In genomic region chr4:163484906-163485305, GRCh38 we compare ENCODE assay signal across 8 cellular contexts. TPM values are rescaled to one million over a fixed set of nuclear protein-coding genes. Genes with fewer than 3 reads are reported as not detected.
A peak's percentile ranks its signal among the peaks of the same experiment; 100 is the strongest.
DNase-seq lines count a peak whose midpoint lies in the region; ATAC-seq and TF ChIP-seq lines count a peak whose summit lies in the region.

No MANE protein-coding gene starts in this region.

- H3K4me3 ChIP-seq in AG04449 (ENCODE audit: low read depth, low read length) (no peak overlapping the region), mammary epithelial cell (replicated peaks in 1 of 3; ENCODE audit: insufficient read depth in 1 of 3, low read depth in 2 of 3, low read length in 3 of 3) (no peak overlapping the region), left lung (no peak overlapping the region)

- TF ChIP-seq RAD21 in Ishikawa (IDR thresholded peaks at IDR 0.05; ENCODE audit: low read depth), result peak; percentile 61

- H3K36me3 ChIP-seq in mammary epithelial cell (ENCODE audit: insufficient read depth, low read length), result no peaks in the 10 kb centered on the region
- no peaks in the 10 kb centered on the region for H3K36me3 ChIP-seq in left lung

- no peak overlapping the region for H3K9ac ChIP-seq in mammary epithelial cell (ENCODE audit: insufficient read depth, low read length)

- POLR2A ChIA-PET in AG04449 (lab: Yijun Ruan, JAX), result no interaction called here

- H3K27me3 ChIP-seq in mammary epithelial cell (ENCODE audit: insufficient read depth, low read length), result no peaks in the 10 kb centered on the region
- H3K27me3 ChIP-seq in left lung, result no peaks in the 10 kb centered on the region

- ATAC-seq in left lung (peak; percentile 67), HG03039 (IDR thresholded peaks at IDR 0.05; ENCODE audit: unreplicated experiment) (no peak)

- no peak overlapping the region for H3K4me2 ChIP-seq in mammary epithelial cell (ENCODE audit: insufficient read depth, low read depth, low read length)

- H3K27ac ChIP-seq in mammary epithelial cell (ENCODE audit: insufficient read depth, low read depth, low read length) (no peak overlapping the region), left lung (no peak overlapping the region)

- no peak overlapping the region for H2AFZ ChIP-seq in mammary epithelial cell (ENCODE audit: low read depth, low read length)

- BruUV-seq in mammary epithelial cell (replicated peaks; lab: Mats Ljungman, UMichigan), result no TSS peak

- in situ Hi-C loops in GM13976 (cut with MboI; ENCODE audit: low sequenced_read_pairs, unreplicated experiment), result loop anchor here (10.0 kb wide), 1 partner anchor 50 kb away; no protein-coding TSS in a partner anchor
- in situ Hi-C loops in mammary epithelial cell (cut with MboI; ENCODE audit: low sequenced_read_pairs in 2 of 2), result loop anchor here in 1 of 2 donors (10.0 kb wide), 1 partner anchor 60 kb away; no protein-coding TSS in a partner anchor

- CTCF ChIA-PET in AG04449 (lab: Yijun Ruan, JAX) (interaction anchor here (1.1 to 5.1 kb wide), 10 partner anchors 9 to 1247 kb away, joined by 3 to 202 read pairs (median 5); no protein-coding TSS in a partner anchor), mammary epithelial cell (lab: Charles Lee; ENCODE audit: low non-redundant PET) (no interaction called here)

- no peaks in the 10 kb centered on the region for H4K20me1 ChIP-seq in mammary epithelial cell (ENCODE audit: insufficient read depth, low read length)

- no peaks in the 10 kb centered on the region for H3K4me1 ChIP-seq in mammary epithelial cell (ENCODE audit: insufficient read depth, low read length)
- H3K4me1 ChIP-seq in left lung, result peaks cover 0 to 8% of the 10 kb centered on the region in 2 donors

- intact Hi-C loops in mammary epithelial cell (cut with micrococcal nuclease), result loop anchor here (1.0 to 10.0 kb wide), 3 partner anchors 59 to 530 kb away; no protein-coding TSS in a partner anchor
- intact Hi-C loops in left lung (cut with DNase I), result loop anchor here in 1 of 2 donors (5.0 kb wide), 1 partner anchor 62 kb away; no protein-coding TSS in a partner anchor

- TF ChIP-seq CTCF in AG04449 (IDR thresholded peaks at IDR 0.05; ENCODE audit: insufficient read depth, low read length, missing control alignments) (peak; percentile 42), GM13976 (IDR thresholded peaks at IDR 0.05; ENCODE audit: borderline replicate concordance, control extremely low read depth, extremely low read depth, insufficient read depth, missing control alignments) (peak; percentile 59), mammary epithelial cell (conservative IDR thresholded peaks at IDR 0.05 in 1 of 2, IDR thresholded peaks at IDR 0.05 in 1 of 2; ENCODE audit: extremely low read depth in 1 of 2, insufficient read depth in 1 of 2, low read depth in 1 of 2, low read length in 2 of 2) (peak; percentile 50 to 54), left lung (IDR thresholded peaks at IDR 0.05) (peak; percentile 9 to 31)

- no peaks in the 10 kb centered on the region for H3K79me2 ChIP-seq in mammary epithelial cell (ENCODE audit: insufficient read depth, low read length)

- TF ChIP-seq EP300 in Ishikawa (IDR thresholded peaks at IDR 0.05; ENCODE audit: borderline replicate concordance), result no peak

- DNase-seq in AG04449 (ENCODE audit: low read depth, low spot score) (no peak), GM13976 (ENCODE audit: low spot score) (peak; percentile 41), T-helper 22 cell (ENCODE audit: low read depth) (peak; percentile 12), mammary epithelial cell (peak; percentile 8), left lung (no peak)
- DNase-seq in stimulated activated CD8-positive, alpha-beta memory T cell treated with anti-CD3 and anti-CD28 coated beads, Interleukin-4, amount 100 ng/mL, for 1 hour (ENCODE audit: low read depth in 2 of 2, low spot score in 1 of 2), result peak; percentile 30 to 37

- H3K9me3 ChIP-seq in mammary epithelial cell (replicated peaks; ENCODE audit: insufficient read depth, low read length) (no peaks in the 10 kb centered on the region), left lung (no peaks in the 10 kb centered on the region)

- dilution Hi-C loops in mammary epithelial cell (cut with HindIII; ENCODE audit: low sequenced_read_pairs), result no loop called here

- 3% methylated on average over 3 of the region's 4 CpGs for WGBS in mammary epithelial cell (ENCODE audit: low coverage, missing lambda C conversion rate)

TF ChIP-seq in Ishikawa, 13 proteins besides CTCF, POLR2A, EP300 and RAD21:
- no peak for TF ChIP-seq TAF1 (IDR thresholded peaks at IDR 0.05; ENCODE audit: low read depth)
- no peak for TF ChIP-seq TCF12 (IDR thresholded peaks at IDR 0.05; ENCODE audit: low read depth)
- TF ChIP-seq ZBTB7A (IDR thresholded peaks at IDR 0.05; ENCODE audit: low read depth), result no peak
- TF ChIP-seq CREB1 (IDR thresholded peaks at IDR 0.05; ENCODE audit: low read depth), result no peak
- no peak for TF ChIP-seq USF1 (IDR thresholded peaks at IDR 0.05)
- TF ChIP-seq MAX (IDR thresholded peaks at IDR 0.05), result no peak
- no peak for TF ChIP-seq REST (IDR thresholded peaks at IDR 0.05; ENCODE audit: low read depth)
- TF ChIP-seq NFIC (IDR thresholded peaks at IDR 0.05), result no peak
- TF ChIP-seq CEBPB (IDR thresholded peaks at IDR 0.05), result no peak
- no peak for TF ChIP-seq YY1 (IDR thresholded peaks at IDR 0.05; ENCODE audit: low read depth)
- no peak for TF ChIP-seq FOXM1 (IDR thresholded peaks at IDR 0.05; ENCODE audit: borderline replicate concordance, low read depth)
- TF ChIP-seq TEAD4 (IDR thresholded peaks at IDR 0.05), result no peak
- no peak for TF ChIP-seq EGR1 (IDR thresholded peaks at IDR 0.05)

RNA-seq across cellular contexts. Expression of gene TMA16, which starts 9.6 kb away (rescaled TPM):
- total RNA-seq in mammary epithelial cell (10 to 100 TPM; 24.0 to 43.9 TPM), left lung (10 to 100 TPM; 18.9 to 22.8 TPM)
- 17.3 TPM for polyA plus RNA-seq in mammary epithelial cell
- polyA minus RNA-seq in mammary epithelial cell, result 5.6 TPM

RNA-seq across cellular contexts. Expression of gene TKTL2, which starts 11.4 kb away (rescaled TPM):
- total RNA-seq in mammary epithelial cell, result not detected
- not detected for polyA plus RNA-seq in mammary epithelial cell
- polyA minus RNA-seq in mammary epithelial cell, result not detected
- total RNA-seq in left lung, result not detected

Comparison
In these comparisons a context has a peak if more than half of its experiments do, and no peak if none do; other contexts are left out.
1. DNase-seq: peak in GM13976 (single experiment), T-helper 22 cell (single experiment), mammary epithelial cell (single experiment) and stimulated activated CD8-positive, alpha-beta memory T cell treated with anti-CD3 and anti-CD28 coated beads, Interleukin-4, amount 100 ng/mL, for 1 hour (2 of 2); none in AG04449 (single experiment) and left lung (0 of 2).
2. Peak in every context shown above with its lines, with median percentiles within 50 percentile points of each other: CTCF ChIP-seq.